10 cellular contexts compared by ENCODE assay signal in genomic region chr4:184732126-184732525, GRCh38. TPM values are rescaled to one million over a fixed set of nuclear protein-coding genes. Genes with fewer than 3 reads are reported as not detected.
A peak's percentile ranks its signal among the peaks of the same experiment; 100 is the strongest.
DNase-seq lines count a peak whose midpoint lies in the region; ATAC-seq, FAIRE-seq and TF ChIP-seq lines count a peak whose summit lies in the region.
"Had no signal": no experiment of that assay in that cellular context is flagged by ENCODE, and none has a peak within 500 bp of the region (broad histone marks: within the 10 kb centered on the region; RNA-seq: fewer than 3 reads in every experiment).

No MANE protein-coding gene starts in this region.

- FAIRE-seq in small intestine (lab: Jason Lieb, UNC) = no peak
- FAIRE-seq: RCC 7860 had no signal

- no peak overlapping the region for H3K27ac Mint-ChIP-seq in activated naive CD8-positive, alpha-beta T cell
- peak overlapping the region in 1 of 6 donors; percentile 32 for H3K27ac Mint-ChIP-seq in naive B cell

- no peaks in the 10 kb centered on the region for H4K20me1 ChIP-seq in Karpas-422 (ENCODE audit: insufficient read depth, low read depth, low read length)

- H3K27me3 ChIP-seq in Karpas-422 (ENCODE audit: low read length) (no peaks in the 10 kb centered on the region), small intestine (ENCODE audit: control insufficient read depth in 2 of 2, insufficient read depth in 2 of 2, low read length in 2 of 2) (no peaks in the 10 kb centered on the region), ascending aorta (no peaks in the 10 kb centered on the region)
- H3K27me3 ChIP-seq: dorsolateral prefrontal cortex had no signal

- no peaks in the 10 kb centered on the region for H3K9me3 Mint-ChIP-seq in activated naive CD8-positive, alpha-beta T cell (ENCODE audit: low read depth)
- no peaks in the 10 kb centered on the region for H3K9me3 Mint-ChIP-seq in naive B cell

- H3K9me3 ChIP-seq in Karpas-422 (ENCODE audit: low read length) (no peaks in the 10 kb centered on the region), small intestine (ENCODE audit: control insufficient read depth, low read depth) (no peaks in the 10 kb centered on the region), ascending aorta (no peaks in the 10 kb centered on the region)

- H3K27ac ChIP-seq in Karpas-422 (ENCODE audit: low read length) (0 out of 2 replicates have a peak overlapping the region, but pooled peaks have one; percentile 37), small intestine (ENCODE audit: low read depth in 1 of 2, low read length in 1 of 2) (no peak overlapping the region), ascending aorta (no peak overlapping the region)
- H3K27ac ChIP-seq: dorsolateral prefrontal cortex had no signal

- ATAC-seq in naive B cell (ENCODE audit: low read depth in 2 of 2) = no peak

- TF ChIP-seq CTCF in ascending aorta (IDR thresholded peaks at IDR 0.05) = no peak

- peak overlapping the region; percentile 94 for H3K4me3 Mint-ChIP-seq in activated naive CD8-positive, alpha-beta T cell
- peak overlapping the region; percentile 10 to 94 (median 92) for H3K4me3 Mint-ChIP-seq in naive B cell

- WGBS in small intestine, 3 donors = 32 to 54% (median 52%) methylated on average over 4 of the region's 4 CpGs

- DNase-seq in DMS 273 (lab: John Stamatoyannopoulos, UW; ENCODE audit: unreplicated experiment) (peak; percentile 66), DMS 273 treated with DMSO at 0.1 percent for 48 hours (lab: John Stamatoyannopoulos, UW) (no peak), Karpas-422 (no peak), naive B cell (no peak), NOMO-1 treated with DMSO at 0.1 percent for 48 hours (lab: John Stamatoyannopoulos, UW; ENCODE audit: unreplicated experiment) (no peak), small intestine (no peak), ascending aorta (ENCODE audit: low spot score in 2 of 2) (no peak)
- DNase-seq: dorsolateral prefrontal cortex had no signal

- H3K4me3 ChIP-seq in Karpas-422 (ENCODE audit: low read length) (peak overlapping the region; percentile 91), small intestine (ENCODE audit: low read depth in 1 of 2, low read length in 2 of 2) (no peak overlapping the region), ascending aorta (no peak overlapping the region)

- peak overlapping the region; percentile 82 for H3K9ac ChIP-seq in Karpas-422 (ENCODE audit: low read length)

- H3K4me1 Mint-ChIP-seq in activated naive CD8-positive, alpha-beta T cell (ENCODE audit: low read depth) = peaks cover 15% of the 10 kb centered on the region
- peaks cover 3 to 21% (median 18%) of the 10 kb centered on the region in 3 donors for H3K4me1 Mint-ChIP-seq in naive B cell

- intact Hi-C loops in ascending aorta (cut with DNase I) = loop anchor here (5.0 kb wide), 3 partner anchors 85 to 195 kb away; partner anchors contain the start of genes ACSL1, CASP3 and PRIMPOL

- H3K36me3 Mint-ChIP-seq in activated naive CD8-positive, alpha-beta T cell = peaks cover 7% of the 10 kb centered on the region
- no peaks in the 10 kb centered on the region for H3K36me3 Mint-ChIP-seq in naive B cell

- H3K4me2 ChIP-seq in Karpas-422 (ENCODE audit: low read depth, low read length, poor library complexity, severe bottlenecking) = peak overlapping the region; percentile 85

- peaks cover 65% of the 10 kb centered on the region for H3K79me2 ChIP-seq in Karpas-422 (ENCODE audit: low read length)

- H3K36me3 ChIP-seq in Karpas-422 (ENCODE audit: insufficient read depth, low read length) (peaks cover 17% of the 10 kb centered on the region), small intestine (ENCODE audit: control insufficient read depth in 2 of 2, insufficient read depth in 2 of 2, low read length in 2 of 2) (no peaks in the 10 kb centered on the region), ascending aorta (no peaks in the 10 kb centered on the region)

- no peaks in the 10 kb centered on the region for H3K27me3 Mint-ChIP-seq in activated naive CD8-positive, alpha-beta T cell
- no peaks in the 10 kb centered on the region for H3K27me3 Mint-ChIP-seq in naive B cell

- H3K4me1 ChIP-seq in Karpas-422 (ENCODE audit: low read length) (peaks cover 56% of the 10 kb centered on the region), small intestine (ENCODE audit: control insufficient read depth in 2 of 2, insufficient read depth in 1 of 2, low read depth in 1 of 2, low read length in 1 of 2) (no peaks in the 10 kb centered on the region), ascending aorta (peaks cover 0 to 8% of the 10 kb centered on the region in 2 donors)

- no peaks in the 10 kb centered on the region for H3K9me2 ChIP-seq in Karpas-422 (replicated peaks; ENCODE audit: insufficient read depth, low read length)

- H2AFZ ChIP-seq in Karpas-422 (ENCODE audit: low read length) = no peak overlapping the region

RNA-seq across cellular contexts. Expression of gene CENPU, which starts 1.8 kb away (rescaled TPM):
- 18.5 and 31.3 TPM in 2 replicates for total RNA-seq in Karpas-422 (2014; rRNA removed; shearing (Covaris generic); ENCODE audit: low replicate concordance)
- polyA plus RNA-seq in naive B cell (ENCODE audit: low read depth in 6 of 6) (1 to 10 TPM in 4 of 6 donors, under 1 TPM in 2; 0.27 to 4.9 (median 2.3) TPM), small intestine (10 to 100 TPM in 1 of 3 donors, 1 to 10 TPM in 2; 1.6 to 17.2 (median 1.8) TPM)
- total RNA-seq in ascending aorta = not detected

Comparison
In these comparisons a context has a peak if more than half of its experiments do, and no peak if none do; other contexts are left out.
1. RNA of gene CENPU, which starts 1.8 kb away (total RNA-seq): 18.5 to 31.3 TPM in Karpas-422; not detected in ascending aorta (single experiment); every median in the first group is over 10 times any median in the second.